Comparison of ENCODE assay signal across 22 cellular contexts in the genomic region with DNA sequence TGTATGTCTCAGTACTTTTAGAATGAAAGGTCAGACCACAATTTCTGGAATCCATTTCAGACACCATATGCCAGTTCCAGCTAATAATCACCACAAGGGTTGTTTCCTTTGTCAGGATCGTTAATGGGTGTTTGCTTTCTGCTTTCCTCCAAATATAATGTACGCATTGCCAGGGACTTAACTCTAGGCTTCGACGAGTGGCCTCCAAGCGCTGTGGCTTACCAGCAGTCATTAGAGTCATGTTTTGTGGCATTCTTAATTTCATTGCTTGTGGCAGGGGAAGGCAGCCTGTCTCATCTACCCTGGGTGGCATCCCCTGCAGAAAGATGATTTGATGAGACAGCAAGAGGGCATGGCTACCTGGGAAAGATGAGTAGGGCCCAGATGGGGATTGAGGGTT. TPM values are rescaled to one million over a fixed set of nuclear protein-coding genes. Genes with fewer than 3 reads are reported as not detected.
A peak's percentile ranks its signal among the peaks of the same experiment; 100 is the strongest.
DNase-seq lines count a peak whose midpoint lies in the region; ATAC-seq and TF ChIP-seq lines count a peak whose summit lies in the region.
"Had no signal": no experiment of that assay in that cellular context is flagged by ENCODE, and none has a peak within 500 bp of the region (broad histone marks: within the 10 kb centered on the region; RNA-seq: fewer than 3 reads in every experiment).

No MANE protein-coding gene starts in this region.

- H3K27ac ChIP-seq in ascending aorta = no peak overlapping the region
- H3K27ac ChIP-seq: A549; BLaER1 treated with 17β-estradiol and CSF1 and Interleukin-3, amounts not matched to agents 10 nM and 100 nM; epithelial cell of prostate; foreskin keratinocyte; tibial nerve had no signal

- H3K9me3 Mint-ChIP-seq in HFFc6 (no peaks in the 10 kb centered on the region), naive B cell (no peaks in the 10 kb centered on the region)
- H3K9me3 Mint-ChIP-seq: activated naive CD4-positive, alpha-beta T cell treated with anti-CD3 and anti-CD28 coated beads, Interleukin-2, amount 50 U/mL, for 72 hours; dendritic cell treated with granulocyte-macrophage colony-stimulating factor and Interleukin-4, amounts not matched to agents 40 ng/mL and 50 ng/mL, for 4 days had no signal

- no peaks in the 10 kb centered on the region for H3K27me3 Mint-ChIP-seq in HFFc6 (ENCODE audit: insufficient read depth)
- no peaks in the 10 kb centered on the region for H3K27me3 Mint-ChIP-seq in naive B cell
- H3K27me3 Mint-ChIP-seq: dendritic cell treated with granulocyte-macrophage colony-stimulating factor and Interleukin-4, amounts not matched to agents 40 ng/mL and 50 ng/mL, for 4 days had no signal

- peak overlapping the region; percentile 19; the same call in 1 of the 2 replicates for H3K27ac Mint-ChIP-seq in HFFc6
- H3K27ac Mint-ChIP-seq in naive B cell = peak overlapping the region in 5 of 6 donors; percentile 20 to 83 (median 69)
- H3K27ac Mint-ChIP-seq: dendritic cell treated with granulocyte-macrophage colony-stimulating factor and Interleukin-4, amounts not matched to agents 40 ng/mL and 50 ng/mL, for 4 days had no signal

- H3K4me3 Mint-ChIP-seq in HFFc6 = no peak overlapping the region
- H3K4me3 Mint-ChIP-seq in naive B cell = no peak overlapping the region
- H3K4me3 Mint-ChIP-seq: dendritic cell treated with granulocyte-macrophage colony-stimulating factor and Interleukin-4, amounts not matched to agents 40 ng/mL and 50 ng/mL, for 4 days had no signal

- H3K9me3 ChIP-seq in ascending aorta = no peaks in the 10 kb centered on the region
- H3K9me3 ChIP-seq: A549; BLaER1 treated with 17β-estradiol and CSF1 and Interleukin-3, amounts not matched to agents 10 nM and 100 nM; tibial nerve had no signal

- no peak for ATAC-seq in naive B cell (ENCODE audit: low read depth in 2 of 2)
- ATAC-seq: A549; activated naive CD4-positive, alpha-beta T cell treated with anti-CD3 and anti-CD28 coated beads, Interleukin-2, amount 50 U/mL, for 72 hours; foreskin keratinocyte; Panc1 had no signal

- H3K4me3 ChIP-seq in ascending aorta = no peak overlapping the region
- H3K4me3 ChIP-seq: A549; BLaER1 treated with 17β-estradiol and CSF1 and Interleukin-3, amounts not matched to agents 10 nM and 100 nM; tibial nerve had no signal

- TF ChIP-seq CTCF in HFFc6 (IDR thresholded peaks at IDR 0.05) (no peak), ascending aorta (IDR thresholded peaks at IDR 0.05) (no peak)

- no peaks in the 10 kb centered on the region for H3K4me1 ChIP-seq in ascending aorta
- H3K4me1 ChIP-seq: BLaER1 treated with 17β-estradiol and CSF1 and Interleukin-3, amounts not matched to agents 10 nM and 100 nM had no signal

- no peaks in the 10 kb centered on the region for H3K27me3 ChIP-seq in ascending aorta
- H3K27me3 ChIP-seq: BLaER1 treated with 17β-estradiol and CSF1 and Interleukin-3, amounts not matched to agents 10 nM and 100 nM; foreskin keratinocyte; tibial nerve had no signal

- peaks cover 65 to 80% of the 10 kb centered on the region in 2 donors for H3K36me3 ChIP-seq in ascending aorta

- intact Hi-C loops in ascending aorta (cut with DNase I) = no loop called here

- peaks cover 51% of the 10 kb centered on the region for H3K36me3 Mint-ChIP-seq in HFFc6 (ENCODE audit: low read depth)
- peaks cover 35 to 61% of the 10 kb centered on the region in 2 donors for H3K36me3 Mint-ChIP-seq in naive B cell

- DNase-seq in NCI-H2227 (lab: John Stamatoyannopoulos, UW; ENCODE audit: unreplicated experiment) (peak; percentile 54), NCI-H2227 treated with DMSO at 0.1 percent for 48 hours (lab: John Stamatoyannopoulos, UW) (no peak), HFFc6 (no peak), NCI-H69 (lab: John Stamatoyannopoulos, UW) (peak; percentile 93), naive B cell (no peak), ascending aorta (ENCODE audit: low spot score in 2 of 2) (no peak), NOMO-1 treated with dmso at 0.1 percent for 144 hours (lab: John Stamatoyannopoulos, UW; ENCODE audit: unreplicated experiment) (no peak), DMS 273 treated with DMSO at 0.1 percent for 48 hours (lab: John Stamatoyannopoulos, UW) (no peak)
- DNase-seq: activated CD4-positive, CD25-positive, alpha-beta regulatory T cell treated with anti-CD3 and anti-CD28 coated beads, Interleukin-2, amount 50 U/mL, for 72 hours; foreskin keratinocyte; KG1; kidney glomerular epithelial cell; mesenchymal stem cell; NCI-H82; T-helper 9 cell had no signal

- H3K4me1 Mint-ChIP-seq in HFFc6 (ENCODE audit: low read depth) = peaks cover 31% of the 10 kb centered on the region
- peaks cover 26 to 31% (median 29%) of the 10 kb centered on the region in 3 donors for H3K4me1 Mint-ChIP-seq in naive B cell

RNA-seq across cellular contexts. Expression of gene SAFB, which starts 22.5 kb away (rescaled TPM):
- total RNA-seq in HFFc6 (2021; fragmentation: NEBNext Ultra II Directional; extraction: Animal tissue kit (Norgen Biotek cat#: 25700)) = 10 to 100 TPM; 41.7 to 53.6 (median 49.3) TPM
- 100 to 1,000 TPM in 1 of 6 donors, 10 to 100 TPM in 5; 18.3 to 119 (median 43.4) TPM for polyA plus RNA-seq in naive B cell (ENCODE audit: low read depth in 6 of 6)
- total RNA-seq in ascending aorta = 114 TPM

RNA-seq across cellular contexts. Expression of gene SAFB2, which starts 22.8 kb away (rescaled TPM):
- total RNA-seq in HFFc6 (2021; fragmentation: NEBNext Ultra II Directional; extraction: Animal tissue kit (Norgen Biotek cat#: 25700)) = 10 to 100 TPM; 30.4 to 41.8 (median 37.3) TPM
- 10 to 100 TPM; 19.9 to 56.0 (median 29.3) TPM for polyA plus RNA-seq in naive B cell (ENCODE audit: low read depth in 6 of 6)
- total RNA-seq in ascending aorta = 10.7 TPM

RNA-seq across cellular contexts. Expression of gene MICOS13, which starts 34.9 kb away (rescaled TPM):
- total RNA-seq in HFFc6 (2021; fragmentation: NEBNext Ultra II Directional; extraction: Animal tissue kit (Norgen Biotek cat#: 25700)) = 10 to 100 TPM; 77.9 to 91.6 (median 80.1) TPM
- 100 to 1,000 TPM in 2 of 6 donors, 10 to 100 TPM in 4; 74.0 to 101 (median 86.6) TPM for polyA plus RNA-seq in naive B cell (ENCODE audit: low read depth in 6 of 6)
- 75.6 TPM for total RNA-seq in ascending aorta

RNA-seq across cellular contexts. Expression of gene HSD11B1L, which starts 35.4 kb away (rescaled TPM):
- 1 to 10 TPM; 3.5 to 9.1 (median 4.5) TPM for total RNA-seq in HFFc6 (2021; fragmentation: NEBNext Ultra II Directional; extraction: Animal tissue kit (Norgen Biotek cat#: 25700))
- polyA plus RNA-seq in naive B cell (ENCODE audit: low read depth in 6 of 6) = 1 to 10 TPM; 1.1 to 6.5 (median 2.6) TPM
- 116 TPM for total RNA-seq in ascending aorta

RNA-seq across cellular contexts. Expression of gene RPL36, which starts 44.7 kb away (rescaled TPM):
- 100 to 1,000 TPM; 712 to 903 (median 850) TPM for total RNA-seq in HFFc6 (2021; fragmentation: NEBNext Ultra II Directional; extraction: Animal tissue kit (Norgen Biotek cat#: 25700))
- 1,000 to 10,000 TPM; 1,207 to 2,143 (median 1,738) TPM for polyA plus RNA-seq in naive B cell (ENCODE audit: low read depth in 6 of 6)
- 885 TPM for total RNA-seq in ascending aorta

Comparison
In these comparisons a context has a peak if more than half of its experiments do, and no peak if none do; other contexts are left out.
1. DNase-seq: peak in NCI-H2227 (single experiment) and NCI-H69 (single experiment); none in NCI-H2227 treated with DMSO at 0.1 percent for 48 hours (single experiment), HFFc6 (single experiment), naive B cell (single experiment), ascending aorta (0 of 2), NOMO-1 treated with dmso at 0.1 percent for 144 hours (single experiment) and DMS 273 treated with DMSO at 0.1 percent for 48 hours (single experiment).